Comparison of ENCODE assay signal across 7 cellular contexts in genomic region chr10:15024017-15025004, GRCh38. TPM values are rescaled to one million over a fixed set of nuclear protein-coding genes. Genes with fewer than 3 reads are reported as not detected.
"Had no signal": no experiment of that assay in that cellular context is flagged by ENCODE, and none has a peak within 500 bp of the region (broad histone marks: within the 10 kb centered on the region; RNA-seq: fewer than 3 reads in every experiment).

No MANE protein-coding gene starts in this region.

RNA-seq across cellular contexts. Expression of gene OLAH, which starts 19.4 kb away (rescaled TPM):
- total RNA-seq: hepatocyte, left ventricle myocardium inferior, mononuclear cell, myocyte, osteoblast had no signal
- polyA plus RNA-seq: hepatocyte, immature natural killer cell, neural cell had no signal
